9 cellular contexts compared by ENCODE assay signal in genomic region chr4:41887821-41888699, GRCh38. TPM values are rescaled to one million over a fixed set of nuclear protein-coding genes. Genes with fewer than 3 reads are reported as not detected.
DNase-seq lines count a peak whose midpoint lies in the region; ATAC-seq and TF ChIP-seq lines count a peak whose summit lies in the region.
"Had no signal": no experiment of that assay in that cellular context is flagged by ENCODE, and none has a peak within 500 bp of the region (broad histone marks: within the 10 kb centered on the region; RNA-seq: fewer than 3 reads in every experiment).

No MANE protein-coding gene starts in this region.

- H3K27me3 ChIP-seq in IMR-90 (ENCODE audit: control insufficient read depth, insufficient read depth, low read length) = peaks cover 37% of the 10 kb centered on the region
- H3K27me3 ChIP-seq in prostate gland (replicated peaks; ENCODE audit: insufficient read depth) = no peaks in the 10 kb centered on the region
- H3K27me3 ChIP-seq: BLaER1 had no signal

- H3K4me1 ChIP-seq in IMR-90 (ENCODE audit: control insufficient read depth, insufficient read depth, low read length) (no peaks in the 10 kb centered on the region), prostate gland (replicated peaks) (no peaks in the 10 kb centered on the region)

- no peak overlapping the region for H4K5ac ChIP-seq in IMR-90 (ENCODE audit: low read depth, low read length)

- no TSS peak for BruUV-seq in IMR-90 (replicated peaks; lab: Mats Ljungman, UMichigan)

- no peak overlapping the region for H2AFZ ChIP-seq in IMR-90 (replicated peaks; ENCODE audit: low read length, poor library complexity)

- H3K9me3 ChIP-seq in IMR-90 (ENCODE audit: control insufficient read depth, insufficient read depth, low read length) (no peaks in the 10 kb centered on the region), prostate gland (no peaks in the 10 kb centered on the region)
- H3K9me3 ChIP-seq: BLaER1 had no signal

- H2BK20ac ChIP-seq in IMR-90 (ENCODE audit: low read depth, low read length) = no peak overlapping the region

- no peak overlapping the region for H2AK9ac ChIP-seq in IMR-90 (replicated peaks; ENCODE audit: low read depth, low read length, poor library complexity)

- no peak for ATAC-seq in IMR-90 (ENCODE audit: low read depth)
- no peak for ATAC-seq in activated CD4-positive, CD25-positive, alpha-beta regulatory T cell treated with anti-CD3 and anti-CD28 coated beads, Interleukin-2, amount 50 U/mL, for 24 hours

- no peak overlapping the region for H4K8ac ChIP-seq in IMR-90 (ENCODE audit: low read depth in 2 of 2, low read length in 2 of 2)

- H2BK5ac ChIP-seq in IMR-90 (ENCODE audit: low read depth, low read length, poor library complexity, severe bottlenecking) = no peak overlapping the region

- no peak overlapping the region for H3K14ac ChIP-seq in IMR-90 (replicated peaks; ENCODE audit: low read depth, low read length)

- H3K27ac ChIP-seq in IMR-90 (ENCODE audit: insufficient read depth, low read length) (no peak overlapping the region), prostate gland (no peak overlapping the region)
- H3K27ac ChIP-seq: BLaER1 had no signal

- H3K23ac ChIP-seq in IMR-90 (ENCODE audit: low read depth, low read length) = no peak overlapping the region

- no peaks in the 10 kb centered on the region for H4K20me1 ChIP-seq in IMR-90 (ENCODE audit: insufficient read depth, low read length)
- H4K20me1 ChIP-seq: BLaER1 had no signal

- no peaks in the 10 kb centered on the region for H3K36me3 ChIP-seq in IMR-90 (ENCODE audit: control insufficient read depth, insufficient read depth, low read length)
- H3K36me3 ChIP-seq in prostate gland = no peaks in the 10 kb centered on the region
- H3K36me3 ChIP-seq: BLaER1 had no signal

- H3K9ac ChIP-seq in IMR-90 (ENCODE audit: low read depth, low read length) = no peak overlapping the region
- H3K9ac ChIP-seq: BLaER1 had no signal

- TF ChIP-seq CTCF in IMR-90 (conservative IDR thresholded peaks at IDR 0.05; ENCODE audit: low read depth, low read length) = peak; percentile 86
- peak; percentile 88 for TF ChIP-seq CTCF in epithelial cell of esophagus (IDR thresholded peaks at IDR 0.05; ENCODE audit: insufficient read depth, low read depth, low read length, missing control alignments)
- peak; percentile 64 to 91 (median 76) for TF ChIP-seq CTCF in prostate gland (IDR thresholded peaks at IDR 0.05)

- no peak overlapping the region for H3K56ac ChIP-seq in IMR-90 (ENCODE audit: extremely low read depth, insufficient read depth, low read length)

- H2AK5ac ChIP-seq in IMR-90 (ENCODE audit: low read depth, low read length) = no peak overlapping the region

- CTCF ChIA-PET in IMR-90 (lab: Yijun Ruan, JAX) = interaction anchor here (0.7 to 4.2 kb wide), 8 partner anchors 9 to 196 kb away, joined by 3 to 22 read pairs (median 3); no protein-coding TSS in a partner anchor

- H3K4ac ChIP-seq in IMR-90 (ENCODE audit: low read depth, low read length) = no peak overlapping the region

- no peak overlapping the region for H2BK15ac ChIP-seq in IMR-90 (ENCODE audit: low read depth, low read length)

- H3K79me1 ChIP-seq in IMR-90 (ENCODE audit: low read depth in 1 of 2, low read length in 2 of 2) = no peaks in the 10 kb centered on the region

- DNase-seq in DMS79 treated with DMSO at 0.1 percent for 48 hours (lab: John Stamatoyannopoulos, UW) (peak; percentile 9), DMS79 (lab: John Stamatoyannopoulos, UW) (no peak), IMR-90 (peak; percentile 64), T-helper 9 cell (peak; percentile 30), epithelial cell of esophagus (ENCODE audit: low read depth) (peak; percentile 61), prostate gland (ENCODE audit: low spot score) (no peak), AG08396 (ENCODE audit: low spot score) (no peak)

- dilution Hi-C loops in IMR-90 (cut with HindIII; ENCODE audit: low sequenced_read_pairs, unreplicated experiment) = no loop called here

- H2BK120ac ChIP-seq in IMR-90 (ENCODE audit: low read depth, low read length) = no peak overlapping the region

- peak; percentile 68 for TF ChIP-seq RAD21 in IMR-90 (IDR thresholded peaks at IDR 0.05; ENCODE audit: low read length)

- H4K91ac ChIP-seq in IMR-90 (ENCODE audit: insufficient read depth, low read depth, low read length) = no peak overlapping the region

- H3K18ac ChIP-seq in IMR-90 (ENCODE audit: low read depth, low read length) = no peak overlapping the region

- POLR2A ChIA-PET in IMR-90 (lab: Charles Lee; ENCODE audit: unreplicated experiment) = no interaction called here

- H3K9me1 ChIP-seq in IMR-90 (ENCODE audit: insufficient read depth, low read length) = no peaks in the 10 kb centered on the region

- intact Hi-C loops in IMR-90 (cut with micrococcal nuclease) (loop anchor here (1.0 to 5.0 kb wide), 4 partner anchors 76 to 633 kb away; no protein-coding TSS in a partner anchor), prostate gland (cut with DNase I) (loop anchor here (5.0 kb wide), 1 partner anchor 626 kb away; no protein-coding TSS in a partner anchor)

- no CpG with 5 or more reads among the region's 3 CpGs for WGBS in IMR-90 (ENCODE audit: extremely low coverage in 2 of 2, insufficient read length in 1 of 2), 2 experiments
- 16% methylated on average over 3 of the region's 3 CpGs for WGBS in prostate gland

- in situ Hi-C loops in IMR-90 (cut with MboI; ENCODE audit: low sequenced_read_pairs) = loop anchor here (5.0 to 10.0 kb wide), 2 partner anchors 196 to 603 kb away; no protein-coding TSS in a partner anchor

- no peak for TF ChIP-seq POLR2A in IMR-90 (IDR thresholded peaks at IDR 0.05; ENCODE audit: low read depth, low read length)
- no peak for TF ChIP-seq POLR2A in prostate gland (IDR thresholded peaks at IDR 0.05)

- H3K4me2 ChIP-seq in IMR-90 (ENCODE audit: low read depth, low read length) = no peak overlapping the region
- H3K4me2 ChIP-seq: BLaER1 had no signal

- no peak overlapping the region for H3K4me3 ChIP-seq in IMR-90 (ENCODE audit: insufficient read depth, low read depth, low read length)
- no peak overlapping the region for H3K4me3 ChIP-seq in epithelial cell of esophagus (ENCODE audit: low read length)
- H3K4me3 ChIP-seq in prostate gland = no peak overlapping the region
- H3K4me3 ChIP-seq: BLaER1 had no signal

TF ChIP-seq in IMR-90, 13 proteins besides CTCF, POLR2A, EP300 and RAD21:
- TF ChIP-seq SMC3 (IDR thresholded peaks at IDR 0.05; ENCODE audit: low read depth, low read length) = peak; percentile 85
- no peak for TF ChIP-seq CEBPB (IDR thresholded peaks at IDR 0.05; ENCODE audit: low read depth, low read length)
- no peak for TF ChIP-seq MXI1 (IDR thresholded peaks at IDR 0.05; ENCODE audit: borderline replicate concordance, low read depth, low read length)
- TF ChIP-seq BHLHE40 (IDR thresholded peaks at IDR 0.05; ENCODE audit: low read depth, low read length) = no peak
- TF ChIP-seq, protein P1, sequence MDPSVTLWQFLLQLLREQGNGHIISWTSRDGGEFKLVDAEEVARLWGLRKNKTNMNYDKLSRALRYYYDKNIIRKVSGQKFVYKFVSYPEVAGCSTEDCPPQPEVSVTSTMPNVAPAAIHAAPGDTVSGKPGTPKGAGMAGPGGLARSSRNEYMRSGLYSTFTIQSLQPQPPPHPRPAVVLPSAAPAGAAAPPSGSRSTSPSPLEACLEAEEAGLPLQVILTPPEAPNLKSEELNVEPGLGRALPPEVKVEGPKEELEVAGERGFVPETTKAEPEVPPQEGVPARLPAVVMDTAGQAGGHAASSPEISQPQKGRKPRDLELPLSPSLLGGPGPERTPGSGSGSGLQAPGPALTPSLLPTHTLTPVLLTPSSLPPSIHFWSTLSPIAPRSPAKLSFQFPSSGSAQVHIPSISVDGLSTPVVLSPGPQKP (IDR thresholded peaks at IDR 0.05; ENCODE audit: borderline replicate concordance, low read depth, low read length) = no peak
- no peak for TF ChIP-seq RCOR1 (IDR thresholded peaks at IDR 0.05; ENCODE audit: insufficient replicate concordance, low read length)

RNA-seq across cellular contexts. Expression of gene TMEM33, which starts 47.2 kb away (rescaled TPM):
- total RNA-seq in IMR-90 (2012; rRNA removed) (45.5 and 49.7 TPM in 2 replicates), prostate gland (10 to 100 TPM; 36.5 to 77.7 TPM)
- polyA plus RNA-seq in IMR-90 (2012; rRNA removed) = 23.6 and 27.5 TPM in 2 replicates
- 22.2 and 60.3 TPM in 2 replicates for polyA plus RNA-seq in IMR-90 (2012; cell fraction: cytosol; rRNA removed)
- polyA plus RNA-seq in IMR-90 (2012; cell fraction: nucleus; rRNA removed; ENCODE audit: low replicate concordance) = 12.2 and 12.3 TPM in 2 replicates

Comparison
In these comparisons a context has a peak if more than half of its experiments do, and no peak if none do; other contexts are left out.
1. DNase-seq: peak in DMS79 treated with DMSO at 0.1 percent for 48 hours (single experiment), IMR-90 (single experiment), T-helper 9 cell (single experiment) and epithelial cell of esophagus (single experiment); none in DMS79 (single experiment), prostate gland (single experiment) and AG08396 (single experiment).
2. Peak in every context shown above with its lines, with median percentiles within 50 percentile points of each other: CTCF ChIP-seq.